In the genomic region with DNA sequence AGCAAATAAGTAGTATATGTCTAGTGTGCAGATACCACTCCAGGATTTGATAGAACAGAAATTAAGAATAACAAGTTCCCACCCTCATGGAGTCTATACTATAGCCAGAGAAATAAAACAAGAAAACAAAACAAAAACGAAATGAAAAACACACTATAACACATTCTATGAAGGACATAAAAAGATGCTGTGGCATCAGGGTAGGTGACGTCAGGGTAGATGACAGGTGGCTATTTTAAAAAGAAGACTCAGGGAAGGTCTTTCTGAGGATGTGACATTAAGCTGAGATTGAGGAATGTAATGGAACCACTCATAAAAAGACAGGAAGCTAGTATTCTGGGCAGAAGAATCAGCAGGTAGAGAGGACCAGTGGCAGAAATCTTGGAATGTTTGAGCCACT, we compare ENCODE assay signal across 26 cellular contexts.
A peak's percentile ranks its signal among the peaks of the same experiment; 100 is the strongest.
DNase-seq lines count a peak whose midpoint lies in the region; ATAC-seq, FAIRE-seq and TF ChIP-seq lines count a peak whose summit lies in the region.
"Had no signal": no experiment of that assay in that cellular context is flagged by ENCODE, and none has a peak within 500 bp of the region (broad histone marks: within the 10 kb centered on the region; RNA-seq: fewer than 3 reads in every experiment).

No MANE protein-coding gene starts in this region.

- peak overlapping the region; percentile 62 for H3K27ac Mint-ChIP-seq in glutamatergic neuron (ENCODE audit: unreplicated experiment)
- H3K27ac Mint-ChIP-seq: B cell had no signal

- CTCF ChIA-PET in HepG2 (lab: Yijun Ruan, JAX; ENCODE audit: low intra/inter-chr PET ratio, low total read pairs): no interaction called here

- BruUV-seq in HepG2 (replicated peaks; lab: Mats Ljungman, UMichigan): no TSS peak

- DNase-seq in NCI-H82 (lab: John Stamatoyannopoulos, UW): peak; percentile 46
- no peak for DNase-seq in NCI-H82 treated with DMSO at 0.1 percent for 48 hours (lab: John Stamatoyannopoulos, UW; ENCODE audit: unreplicated experiment)
- DNase-seq in HepG2 (ENCODE audit: low spot score): no peak
- DNase-seq in right lobe of liver: no peak
- no peak for DNase-seq in glutamatergic neuron
- no peak for DNase-seq in pancreas
- DNase-seq: AML-193; CD4-positive, alpha-beta memory T cell; CD4-positive, CD25-positive, alpha-beta regulatory T cell; CD8-positive, alpha-beta memory T cell; COR-L47; DMS 273 treated with DMSO at 0.1 percent for 48 hours; DMS153; DMS53; DMS79; DND-41; EL; GDM1 had no signal

- ATAC-seq in HepG2 (no peak), right lobe of liver (no peak), pancreas (no peak)
- ATAC-seq: A549 had no signal

- H3K4me1 ChIP-seq in HepG2 (ENCODE audit: insufficient read depth, low read length): no peaks in the 10 kb centered on the region
- no peaks in the 10 kb centered on the region for H3K4me1 ChIP-seq in right lobe of liver
- no peaks in the 10 kb centered on the region for H3K4me1 ChIP-seq in pancreas
- H3K4me1 ChIP-seq: A549 had no signal

- H2AFZ ChIP-seq in HepG2 (ENCODE audit: low read length): no peak overlapping the region

- no peaks in the 10 kb centered on the region for H3K79me2 ChIP-seq in HepG2 (ENCODE audit: insufficient read depth, low read length)

- TF ChIP-seq CTCF in HepG2 (CRISPR knock-in tag; IDR thresholded peaks at IDR 0.05): no peak
- TF ChIP-seq CTCF in right lobe of liver (IDR thresholded peaks at IDR 0.05): no peak
- no peak for TF ChIP-seq CTCF in glutamatergic neuron (IDR thresholded peaks at IDR 0.05; ENCODE audit: partially characterized antibody, unreplicated experiment)
- TF ChIP-seq CTCF in pancreas (IDR thresholded peaks at IDR 0.05): no peak

- H3K4me3 ChIP-seq in HepG2 (replicated peaks in 1 of 3; ENCODE audit: insufficient read depth in 1 of 3, low read depth in 2 of 3, low read length in 3 of 3) (no peak overlapping the region), right lobe of liver (no peak overlapping the region), pancreas (no peak overlapping the region)
- H3K4me3 ChIP-seq: A549; BLaER1 treated with 17β-estradiol and CSF1 and Interleukin-3, amounts not matched to agents 10 nM and 100 nM; GM12878 had no signal

- POLR2A ChIA-PET in HepG2 (lab: Yijun Ruan, JAX): no interaction called here

- no peak for TF ChIP-seq EP300 in HepG2 (IDR thresholded peaks at IDR 0.05; ENCODE audit: low read depth in 2 of 2, low read length in 2 of 2)
- TF ChIP-seq EP300 in HepG2 (CRISPR knock-in tag; IDR thresholded peaks at IDR 0.05; ENCODE audit: borderline replicate concordance): no peak

- FAIRE-seq in HepG2 (lab: Jason Lieb, UNC) (no peak), pancreas (lab: Jason Lieb, UNC) (no peak)
- FAIRE-seq: A549, GM12878, GM12892, GM18507 had no signal

- 4% methylated on average over 2 of the region's 2 CpGs for WGBS in HepG2 (ENCODE audit: low lambda C conversion rate)
- 55% methylated on average over 2 of the region's 2 CpGs for WGBS in right lobe of liver (ENCODE audit: insufficient coverage, low coverage, low lambda C conversion rate, missing lambda C conversion rate)
- 36 to 56% methylated on average over 2 of the region's 2 CpGs for WGBS in pancreas, 2 donors

- H3K27ac ChIP-seq in HepG2 (ENCODE audit: extremely low read length, insufficient read depth, low read length): no peak overlapping the region
- no peak overlapping the region for H3K27ac ChIP-seq in right lobe of liver
- no peak overlapping the region for H3K27ac ChIP-seq in pancreas
- H3K27ac ChIP-seq: 22Rv1; A549; BLaER1 treated with 17β-estradiol and CSF1 and Interleukin-3, amounts not matched to agents 10 nM and 100 nM; C4-2B had no signal

- H3K36me3 ChIP-seq in HepG2 (replicated peaks in 1 of 2; ENCODE audit: control insufficient read depth in 1 of 2, insufficient read depth in 2 of 2, low read length in 2 of 2): no peaks in the 10 kb centered on the region
- no peaks in the 10 kb centered on the region for H3K36me3 ChIP-seq in right lobe of liver
- H3K36me3 ChIP-seq in pancreas: no peaks in the 10 kb centered on the region
- H3K36me3 ChIP-seq: BLaER1 treated with 17β-estradiol and CSF1 and Interleukin-3, amounts not matched to agents 10 nM and 100 nM had no signal

- no peak overlapping the region for H3K4me3 Mint-ChIP-seq in glutamatergic neuron (ENCODE audit: unreplicated experiment)
- H3K4me3 Mint-ChIP-seq: B cell; CD4-positive, CD25-positive, alpha-beta regulatory T cell; CD8-positive, alpha-beta memory T cell had no signal

- TF ChIP-seq POLR2A in HepG2 (IDR thresholded peaks at IDR 0.05; ENCODE audit: insufficient read depth in 1 of 2, low read depth in 2 of 2, low read length in 2 of 2) (no peak), right lobe of liver (IDR thresholded peaks at IDR 0.05) (no peak)

- H3K9me3 ChIP-seq in HepG2 (ENCODE audit: low read length): no peaks in the 10 kb centered on the region
- no peaks in the 10 kb centered on the region for H3K9me3 ChIP-seq in right lobe of liver
- no peaks in the 10 kb centered on the region for H3K9me3 ChIP-seq in pancreas
- H3K9me3 ChIP-seq: A549; BLaER1 treated with 17β-estradiol and CSF1 and Interleukin-3, amounts not matched to agents 10 nM and 100 nM had no signal

- H3K9ac ChIP-seq in HepG2 (ENCODE audit: insufficient read depth, low read depth, low read length): no peak overlapping the region
- H3K9ac ChIP-seq: BLaER1 treated with 17β-estradiol and CSF1 and Interleukin-3, amounts not matched to agents 10 nM and 100 nM had no signal

- no peaks in the 10 kb centered on the region for H3K36me3 Mint-ChIP-seq in glutamatergic neuron (ENCODE audit: unreplicated experiment)
- H3K36me3 Mint-ChIP-seq: CD4-positive, alpha-beta memory T cell; CD4-positive, CD25-positive, alpha-beta regulatory T cell; CD8-positive, alpha-beta memory T cell had no signal

- H3K27me3 ChIP-seq in HepG2 (ENCODE audit: control insufficient read depth in 1 of 2, insufficient read depth in 2 of 2, low read length in 2 of 2) (no peaks in the 10 kb centered on the region), right lobe of liver (no peaks in the 10 kb centered on the region), pancreas (no peaks in the 10 kb centered on the region)
- H3K27me3 ChIP-seq: BLaER1 treated with 17β-estradiol and CSF1 and Interleukin-3, amounts not matched to agents 10 nM and 100 nM had no signal

- H3K27me3 Mint-ChIP-seq in glutamatergic neuron (ENCODE audit: unreplicated experiment): peaks cover 2% of the 10 kb centered on the region
- H3K27me3 Mint-ChIP-seq: CD4-positive, alpha-beta memory T cell; CD8-positive, alpha-beta memory T cell had no signal

- no peak overlapping the region for H3K4me2 ChIP-seq in HepG2 (ENCODE audit: low read depth, low read length)
- H3K4me2 ChIP-seq: A549; BLaER1 treated with 17β-estradiol and CSF1 and Interleukin-3, amounts not matched to agents 10 nM and 100 nM had no signal

- no peaks in the 10 kb centered on the region for H4K20me1 ChIP-seq in HepG2 (ENCODE audit: insufficient read depth, low read length)
- H4K20me1 ChIP-seq: BLaER1 treated with 17β-estradiol and CSF1 and Interleukin-3, amounts not matched to agents 10 nM and 100 nM had no signal

- in situ Hi-C loops in HepG2 (cut with HindIII; ENCODE audit: extremely low pct_ligation_motif_present, low pct_unique_long_range_greater_than_20kb): no loop called here

- H3K9me3 Mint-ChIP-seq in glutamatergic neuron (ENCODE audit: unreplicated experiment): peaks cover 4% of the 10 kb centered on the region
- H3K9me3 Mint-ChIP-seq: CD4-positive, alpha-beta memory T cell; CD4-positive, CD25-positive, alpha-beta regulatory T cell; CD8-positive, alpha-beta memory T cell had no signal

- peaks cover 33% of the 10 kb centered on the region for H3K4me1 Mint-ChIP-seq in glutamatergic neuron (ENCODE audit: low read depth, unreplicated experiment)
- H3K4me1 Mint-ChIP-seq: B cell had no signal

- intact Hi-C loops in HepG2 (cut with micrococcal nuclease; ENCODE audit: unreplicated experiment) (no loop called here), right lobe of liver (cut with DNase I) (no loop called here), pancreas (cut with DNase I) (no loop called here)

- TF ChIP-seq RAD21 in HepG2 (CRISPR knock-in tag; IDR thresholded peaks at IDR 0.05): no peak

TF ChIP-seq in HepG2, 621 proteins besides CTCF, POLR2A, EP300 and RAD21:
- TF ChIP-seq PAX8 (CRISPR knock-in tag; IDR thresholded peaks at IDR 0.05; ENCODE audit: borderline replicate concordance) (no peak), ZBTB8A (CRISPR knock-in tag; IDR thresholded peaks at IDR 0.05; ENCODE audit: borderline replicate concordance, low read depth) (no peak), NONO (IDR thresholded peaks at IDR 0.05) (no peak), NONO (CRISPR knock-in tag; conservative IDR thresholded peaks at IDR 0.05) (no peak), GABPA (IDR thresholded peaks at IDR 0.05; ENCODE audit: low read depth, low read length) (no peak), GABPA (CRISPR knock-in tag; IDR thresholded peaks at IDR 0.05; ENCODE audit: low read depth) (no peak), SNAPC2 (CRISPR knock-in tag; IDR thresholded peaks at IDR 0.05) (no peak), CREB1 (IDR thresholded peaks at IDR 0.05) (peak; percentile 73), CREB1 (CRISPR knock-in tag; IDR thresholded peaks at IDR 0.05) (no peak), ZNF44 (CRISPR knock-in tag; IDR thresholded peaks at IDR 0.05) (no peak), ATF7 (IDR thresholded peaks at IDR 0.05) (peak; percentile 62), ATF7 (CRISPR knock-in tag; IDR thresholded peaks at IDR 0.05) (no peak)
- TF ChIP-seq, protein P1, sequence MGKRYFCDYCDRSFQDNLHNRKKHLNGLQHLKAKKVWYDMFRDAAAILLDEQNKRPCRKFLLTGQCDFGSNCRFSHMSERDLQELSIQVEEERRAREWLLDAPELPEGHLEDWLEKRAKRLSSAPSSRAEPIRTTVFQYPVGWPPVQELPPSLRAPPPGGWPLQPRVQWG (CRISPR knock-in tag; IDR thresholded peaks at IDR 0.05; ENCODE audit: borderline replicate concordance, low read depth): no peak
